ENCODE assay signal across 8 cellular contexts in the genomic region with DNA sequence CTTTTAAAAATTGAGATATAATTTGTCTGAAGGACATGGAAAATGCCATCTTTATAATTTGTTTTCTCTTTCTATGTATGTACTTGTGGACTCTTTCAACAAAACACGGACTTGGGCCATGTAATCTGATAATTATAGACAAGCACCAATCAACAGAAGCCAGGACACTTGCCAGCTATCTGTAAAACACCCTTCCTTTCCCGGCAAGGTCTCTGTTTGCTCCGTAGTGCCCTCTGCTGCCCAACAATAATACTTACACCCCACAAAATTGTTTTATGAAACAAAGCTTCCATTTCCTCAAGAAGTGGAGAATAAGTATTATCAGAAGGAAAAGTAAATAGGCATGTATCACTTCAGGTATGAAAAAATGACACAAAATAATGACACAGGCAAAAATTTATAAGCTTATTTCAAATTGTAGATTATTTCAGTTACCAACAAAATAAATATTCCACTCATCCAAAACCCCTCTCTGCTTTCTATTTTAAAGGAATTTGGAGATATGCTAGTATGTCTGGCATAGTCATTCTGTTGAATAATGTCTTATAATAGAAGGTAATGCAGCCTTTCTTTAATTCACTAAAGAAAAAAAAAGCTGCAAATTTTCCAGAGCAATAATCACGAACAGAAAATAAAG. TPM values are rescaled to one million over a fixed set of nuclear protein-coding genes. Genes with fewer than 3 reads are reported as not detected.
DNase-seq lines count a peak whose midpoint lies in the region; ATAC-seq and TF ChIP-seq lines count a peak whose summit lies in the region.

No MANE protein-coding gene starts in this region.

- H3K27ac ChIP-seq in MM.1S (ENCODE audit: low read length) (no peak overlapping the region), RWPE2 (ENCODE audit: poor library complexity, severe bottlenecking) (no peak overlapping the region), parathyroid adenoma (no peak overlapping the region)

- H3K9me3 Mint-ChIP-seq in activated T-helper 1 cell treated with anti-CD3 and anti-CD28 coated beads, Interleukin-12 subunit alpha, Interleukin-12 subunit beta, Interleukin-2, Interleukin-4 antibody, amounts not matched to agents 30 ng/mL and 10 ng/mL and 1 ng/mL, durations not matched to agents 14 hours and 24 hours and 36 hours, result no peaks in the 10 kb centered on the region

- H3K4me1 Mint-ChIP-seq in activated T-helper 1 cell treated with anti-CD3 and anti-CD28 coated beads, Interleukin-12 subunit alpha, Interleukin-12 subunit beta, Interleukin-2, Interleukin-4 antibody, amounts not matched to agents 30 ng/mL and 10 ng/mL and 1 ng/mL, durations not matched to agents 14 hours and 24 hours and 36 hours (ENCODE audit: low read depth), result no peaks in the 10 kb centered on the region

- H2AFZ ChIP-seq in MM.1S (ENCODE audit: low read length), result no peak overlapping the region
- H2AFZ ChIP-seq in parathyroid adenoma, result peak overlapping the region; percentile 2

- no peaks in the 10 kb centered on the region for H3K79me2 ChIP-seq in MM.1S (ENCODE audit: low read length)
- H3K79me2 ChIP-seq in parathyroid adenoma, result no peaks in the 10 kb centered on the region

- ATAC-seq in GM21423 (IDR thresholded peaks at IDR 0.05; ENCODE audit: unreplicated experiment) (peak; percentile 60), RWPE2 (ENCODE audit: low read depth) (peak; percentile 54)

- peak; percentile 30 for DNase-seq in COLO668 (lab: John Stamatoyannopoulos, UW; ENCODE audit: unreplicated experiment)
- DNase-seq in MM.1S, result peak; percentile 63
- DNase-seq in RWPE2 (ENCODE audit: low spot score), result no peak
- DNase-seq in activated T-helper 1 cell treated with anti-CD3 and anti-CD28 coated beads, Interleukin-12 subunit alpha, Interleukin-12 subunit beta, Interleukin-2, Interleukin-4 antibody, amounts not matched to agents 30 ng/mL and 10 ng/mL and 1 ng/mL, durations not matched to agents 14 hours and 24 hours and 36 hours (ENCODE audit: low spot score), result peak; percentile 50
- peak; percentile 64 to 85 for DNase-seq in foreskin fibroblast
- DNase-seq in HPDE6-E6E7 (ENCODE audit: extremely low spot score), result no peak

- H3K27me3 Mint-ChIP-seq in activated T-helper 1 cell treated with anti-CD3 and anti-CD28 coated beads, Interleukin-12 subunit alpha, Interleukin-12 subunit beta, Interleukin-2, Interleukin-4 antibody, amounts not matched to agents 30 ng/mL and 10 ng/mL and 1 ng/mL, durations not matched to agents 14 hours and 24 hours and 36 hours (ENCODE audit: insufficient read depth), result peaks cover 13% of the 10 kb centered on the region

- no peak overlapping the region for H3K4me3 Mint-ChIP-seq in activated T-helper 1 cell treated with anti-CD3 and anti-CD28 coated beads, Interleukin-12 subunit alpha, Interleukin-12 subunit beta, Interleukin-2, Interleukin-4 antibody, amounts not matched to agents 30 ng/mL and 10 ng/mL and 1 ng/mL, durations not matched to agents 14 hours and 24 hours and 36 hours

- no peaks in the 10 kb centered on the region for H4K20me1 ChIP-seq in MM.1S (ENCODE audit: insufficient read depth, low read length)

- H3K4me2 ChIP-seq in MM.1S (ENCODE audit: low read depth, low read length), result no peak overlapping the region
- H3K4me2 ChIP-seq in parathyroid adenoma (ENCODE audit: low read length), result no peak overlapping the region

- no peaks in the 10 kb centered on the region for H3K27me3 ChIP-seq in MM.1S (replicated peaks; ENCODE audit: insufficient read depth, low read length)
- H3K27me3 ChIP-seq in RWPE2 (ENCODE audit: insufficient read depth, poor library complexity, severe bottlenecking), result no peaks in the 10 kb centered on the region
- H3K27me3 ChIP-seq in parathyroid adenoma (ENCODE audit: control insufficient read depth, insufficient read depth, low read length), result no peaks in the 10 kb centered on the region

- H3K9me2 ChIP-seq in MM.1S (replicated peaks; ENCODE audit: insufficient read depth, low read length), result no peaks in the 10 kb centered on the region

- H3K27ac Mint-ChIP-seq in activated T-helper 1 cell treated with anti-CD3 and anti-CD28 coated beads, Interleukin-12 subunit alpha, Interleukin-12 subunit beta, Interleukin-2, Interleukin-4 antibody, amounts not matched to agents 30 ng/mL and 10 ng/mL and 1 ng/mL, durations not matched to agents 14 hours and 24 hours and 36 hours, result no peak overlapping the region

- no peak overlapping the region for H3K9ac ChIP-seq in MM.1S (ENCODE audit: low read length)
- no peak overlapping the region for H3K9ac ChIP-seq in parathyroid adenoma

- H3K4me3 ChIP-seq in MM.1S (ENCODE audit: low read length) (no peak overlapping the region), RWPE2 (ENCODE audit: severe bottlenecking) (no peak overlapping the region), foreskin fibroblast (ENCODE audit: low read depth in 1 of 2, low read length in 2 of 2) (no peak overlapping the region), parathyroid adenoma (ENCODE audit: low read depth, low read length) (no peak overlapping the region)

- no peaks in the 10 kb centered on the region for H3K36me3 ChIP-seq in MM.1S (replicated peaks; ENCODE audit: insufficient read depth, low read length)
- no peaks in the 10 kb centered on the region for H3K36me3 ChIP-seq in RWPE2 (ENCODE audit: low read depth)
- H3K36me3 ChIP-seq in parathyroid adenoma (ENCODE audit: control insufficient read depth, insufficient read depth, low read length), result no peaks in the 10 kb centered on the region

- no peaks in the 10 kb centered on the region for H3K4me1 ChIP-seq in MM.1S (ENCODE audit: low read length)
- H3K4me1 ChIP-seq in RWPE2 (ENCODE audit: insufficient read depth, poor library complexity, severe bottlenecking), result peaks cover 4% of the 10 kb centered on the region
- no peaks in the 10 kb centered on the region for H3K4me1 ChIP-seq in parathyroid adenoma

- TF ChIP-seq CTCF in MM.1S (IDR thresholded peaks at IDR 0.05; ENCODE audit: low read length), result peak; percentile 80
- peak; percentile 92 for TF ChIP-seq CTCF in RWPE2 (IDR thresholded peaks at IDR 0.05; ENCODE audit: poor library complexity, severe bottlenecking)
- TF ChIP-seq CTCF in foreskin fibroblast (IDR thresholded peaks at IDR 0.05; ENCODE audit: low read depth, low read length), result peak; percentile 65
- peak; percentile 73 for TF ChIP-seq CTCF in parathyroid adenoma (IDR thresholded peaks at IDR 0.05)

- H3K36me3 Mint-ChIP-seq in activated T-helper 1 cell treated with anti-CD3 and anti-CD28 coated beads, Interleukin-12 subunit alpha, Interleukin-12 subunit beta, Interleukin-2, Interleukin-4 antibody, amounts not matched to agents 30 ng/mL and 10 ng/mL and 1 ng/mL, durations not matched to agents 14 hours and 24 hours and 36 hours (ENCODE audit: low read depth), result no peaks in the 10 kb centered on the region

- intact Hi-C loops in activated T-helper 1 cell treated with anti-CD3 and anti-CD28 coated beads, Interleukin-12 subunit alpha, Interleukin-12 subunit beta, Interleukin-2, Interleukin-4 antibody, amounts not matched to agents 30 ng/mL and 10 ng/mL and 1 ng/mL, durations not matched to agents 14 hours and 24 hours and 36 hours (cut with micrococcal nuclease), result loop anchor here (1.0 to 5.0 kb wide), 9 partner anchors 181 to 1241 kb away; partner anchors contain the start of genes CD47, HHLA2 and IFT57

- H3F3A ChIP-seq in MM.1S (ENCODE audit: insufficient read depth, low read length), result no peaks in the 10 kb centered on the region

- H3K9me3 ChIP-seq in MM.1S (replicated peaks; ENCODE audit: insufficient read depth, low read length) (no peaks in the 10 kb centered on the region), RWPE2 (ENCODE audit: severe bottlenecking) (no peaks in the 10 kb centered on the region), parathyroid adenoma (ENCODE audit: control insufficient read depth, low read length) (no peaks in the 10 kb centered on the region)

RNA-seq across cellular contexts. Expression of gene MYH15, which starts 32.8 kb away (rescaled TPM):
- total RNA-seq in activated T-helper 1 cell treated with anti-CD3 and anti-CD28 coated beads, Interleukin-12 subunit alpha, Interleukin-12 subunit beta, Interleukin-2, Interleukin-4 antibody, amounts not matched to agents 30 ng/mL and 10 ng/mL and 1 ng/mL, durations not matched to agents 14 hours and 24 hours and 36 hours, result 0.10 and 0.12 TPM in 2 replicates

Comparison
In these comparisons a context has a peak if more than half of its experiments do, and no peak if none do; other contexts are left out.
1. DNase-seq: peak in COLO668 (single experiment), MM.1S (single experiment), activated T-helper 1 cell treated with anti-CD3 and anti-CD28 coated beads, Interleukin-12 subunit alpha, Interleukin-12 subunit beta, Interleukin-2, Interleukin-4 antibody, amounts not matched to agents 30 ng/mL and 10 ng/mL and 1 ng/mL, durations not matched to agents 14 hours and 24 hours and 36 hours (single experiment) and foreskin fibroblast (2 of 2); none in RWPE2 (single experiment) and HPDE6-E6E7 (single experiment).
2. Peak in every context shown above with its lines, with median percentiles within 50 percentile points of each other: CTCF ChIP-seq.